10 cellular contexts compared by ENCODE assay signal in genomic region chr6:28269492-28269891, GRCh38. TPM values are rescaled to one million over a fixed set of nuclear protein-coding genes. Genes with fewer than 3 reads are reported as not detected.
DNase-seq lines count a peak whose midpoint lies in the region; ATAC-seq and TF ChIP-seq lines count a peak whose summit lies in the region.
"Had no signal": no experiment of that assay in that cellular context is flagged by ENCODE, and none has a peak within 500 bp of the region (broad histone marks: within the 10 kb centered on the region; RNA-seq: fewer than 3 reads in every experiment).

No MANE protein-coding gene starts in this region.

- H3K27ac ChIP-seq in HEK293 (ENCODE audit: extremely low read depth, low read depth, low read length): no peak overlapping the region

- no peaks in the 10 kb centered on the region for H3K27me3 Mint-ChIP-seq in activated T-helper 17 cell treated with anti-CD3 and anti-CD28 coated beads, Interleukin-2, amount 50 U/mL, for 72 hours

- intact Hi-C loops in posterior cingulate gyrus (cut with DNase I): loop anchor here (5.0 to 10.0 kb wide), 2 partner anchors 63 to 185 kb away; partner anchors contain the start of gene ZNF165

- peaks cover 17 to 31% of the 10 kb centered on the region in 2 experiments; a peak in 2 of 3 replicates for H3K36me3 ChIP-seq in HEK293 (ENCODE audit: control insufficient read depth in 2 of 2, insufficient read depth in 1 of 2, low read length in 2 of 2)

- ATAC-seq in activated T-helper 17 cell treated with anti-CD3 and anti-CD28 coated beads, Interleukin-2, amount 50 U/mL, for 72 hours (replicated peaks): peak; percentile 71
- no peak for ATAC-seq in HG02885 (IDR thresholded peaks at IDR 0.05; ENCODE audit: poor library complexity, unreplicated experiment)

- peak; percentile 74 for DNase-seq in AG09309 (ENCODE audit: low read depth)
- peak; percentile 65 for DNase-seq in hepatic stellate cell (ENCODE audit: low spot score)
- DNase-seq in NCI-H1930 (lab: John Stamatoyannopoulos, UW): no peak
- no peak for DNase-seq in posterior cingulate gyrus
- DNase-seq in GM10248 (ENCODE audit: extremely low spot score): no peak
- DNase-seq: activated CD8-positive, alpha-beta memory T cell treated with anti-CD3 and anti-CD28 coated beads for 24 hours; effector memory CD4-positive, alpha-beta T cell had no signal

- no peaks in the 10 kb centered on the region for H3K9me3 Mint-ChIP-seq in activated T-helper 17 cell treated with anti-CD3 and anti-CD28 coated beads, Interleukin-2, amount 50 U/mL, for 72 hours

- H3K9me3 ChIP-seq in HEK293 (ENCODE audit: control insufficient read depth, insufficient read depth, low read depth, low read length): no peaks in the 10 kb centered on the region

- H3K36me3 Mint-ChIP-seq in activated T-helper 17 cell treated with anti-CD3 and anti-CD28 coated beads, Interleukin-2, amount 50 U/mL, for 72 hours (ENCODE audit: low read depth): peaks cover 30% of the 10 kb centered on the region

- POLR2A ChIA-PET in HEK293 (lab: Yijun Ruan, JAX): interaction anchor here (1.2 to 2.2 kb wide), 3 partner anchors 12 to 86 kb away, joined by 3 to 6 read pairs (median 3); partner anchors contain the start of genes PGBD1 and ZKSCAN4
- POLR2A ChIA-PET in GM10248 (lab: Yijun Ruan, JAX): no interaction called here

- H3K4me1 ChIP-seq in HEK293 (ENCODE audit: control insufficient read depth, insufficient read depth, low read length): peaks cover 10% of the 10 kb centered on the region; the same call in 1 of the 2 replicates

- H3K4me3 Mint-ChIP-seq in activated T-helper 17 cell treated with anti-CD3 and anti-CD28 coated beads, Interleukin-2, amount 50 U/mL, for 72 hours: peak overlapping the region; percentile 39

- TF ChIP-seq CTCF in AG09309 (IDR thresholded peaks at IDR 0.05; ENCODE audit: control insufficient read depth, insufficient read depth, low read depth, low read length, missing control alignments): no peak
- TF ChIP-seq CTCF in HEK293 (tag by site-specific recombination; IDR thresholded peaks at IDR 0.05): no peak
- no peak for TF ChIP-seq CTCF in GM10248 (IDR thresholded peaks at IDR 0.05; ENCODE audit: control extremely low read depth, extremely low read depth, low read depth, missing control alignments)

- H3K27ac Mint-ChIP-seq in activated T-helper 17 cell treated with anti-CD3 and anti-CD28 coated beads, Interleukin-2, amount 50 U/mL, for 72 hours: peak overlapping the region; percentile 72

- H3K4me1 Mint-ChIP-seq in activated T-helper 17 cell treated with anti-CD3 and anti-CD28 coated beads, Interleukin-2, amount 50 U/mL, for 72 hours: peaks cover 7% of the 10 kb centered on the region

- H3K4me3 ChIP-seq in AG09309 (ENCODE audit: control insufficient read depth, low read depth, low read length) (no peak overlapping the region), HEK293 (ENCODE audit: low read depth, low read length) (no peak overlapping the region)

- CTCF ChIA-PET in HEK293 (lab: Yijun Ruan, JAX): interaction anchor here (0.6 kb wide), 1 partner anchor 13 kb away, joined by 3 read pairs; no protein-coding TSS in a partner anchor
- CTCF ChIA-PET in GM10248 (lab: Yijun Ruan, JAX): interaction anchor here (0.7 kb wide), 1 partner anchor 429 kb away, joined by 3 read pairs; no protein-coding TSS in a partner anchor

TF ChIP-seq in HEK293, 187 proteins besides CTCF, POLR2A, EP300 and RAD21 (continues in another document):
- no peak for TF ChIP-seq ZNF670 (tag by site-specific recombination; IDR thresholded peaks at IDR 0.05; ENCODE audit: low read depth)
- TF ChIP-seq KLF9 (tag by site-specific recombination; IDR thresholded peaks at IDR 0.05; ENCODE audit: low read depth): no peak
- no peak for TF ChIP-seq ZNF701 (tag by site-specific recombination; IDR thresholded peaks at IDR 0.05)
- TF ChIP-seq ZXDB (tag by site-specific recombination; IDR thresholded peaks at IDR 0.05): no peak
- TF ChIP-seq OVOL3 (tag by site-specific recombination; IDR thresholded peaks at IDR 0.05): no peak
- TF ChIP-seq ZNF677 (tag by site-specific recombination; IDR thresholded peaks at IDR 0.05): no peak
- TF ChIP-seq ZNF580 (tag by site-specific recombination; IDR thresholded peaks at IDR 0.05): no peak
- TF ChIP-seq SP7 (tag by site-specific recombination; IDR thresholded peaks at IDR 0.05): peak; percentile 65
- TF ChIP-seq, protein P1, sequence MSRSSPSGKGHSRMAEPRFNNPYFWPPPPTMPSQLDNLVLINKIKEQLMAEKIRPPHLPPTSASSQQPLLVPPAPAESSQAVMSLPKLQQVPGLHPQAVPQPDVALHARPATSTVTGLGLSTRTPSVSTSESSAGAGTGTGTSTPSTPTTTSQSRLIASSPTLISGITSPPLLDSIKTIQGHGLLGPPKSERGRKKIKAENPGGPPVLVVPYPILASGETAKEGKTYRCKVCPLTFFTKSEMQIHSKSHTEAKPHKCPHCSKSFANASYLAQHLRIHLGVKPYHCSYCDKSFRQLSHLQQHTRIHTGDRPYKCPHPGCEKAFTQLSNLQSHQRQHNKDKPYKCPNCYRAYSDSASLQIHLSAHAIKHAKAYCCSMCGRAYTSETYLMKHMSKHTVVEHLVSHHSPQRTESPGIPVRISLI (tag by site-specific recombination; IDR thresholded peaks at IDR 0.05): peak; percentile 70; the same call in 1 of the 2 replicates
- TF ChIP-seq ZNF660 (tag by site-specific recombination; IDR thresholded peaks at IDR 0.05): 0 out of 2 replicates have a peak, but pooled peaks have one; percentile 42
- TF ChIP-seq ZSCAN30 (tag by site-specific recombination; IDR thresholded peaks at IDR 0.05): no peak
- no peak for TF ChIP-seq ZNF623 (tag by site-specific recombination; IDR thresholded peaks at IDR 0.05)
- 0 out of 2 replicates have a peak, but pooled peaks have one; percentile 15 for TF ChIP-seq SP3 (tag by site-specific recombination; IDR thresholded peaks at IDR 0.05)
- TF ChIP-seq, protein P2, sequence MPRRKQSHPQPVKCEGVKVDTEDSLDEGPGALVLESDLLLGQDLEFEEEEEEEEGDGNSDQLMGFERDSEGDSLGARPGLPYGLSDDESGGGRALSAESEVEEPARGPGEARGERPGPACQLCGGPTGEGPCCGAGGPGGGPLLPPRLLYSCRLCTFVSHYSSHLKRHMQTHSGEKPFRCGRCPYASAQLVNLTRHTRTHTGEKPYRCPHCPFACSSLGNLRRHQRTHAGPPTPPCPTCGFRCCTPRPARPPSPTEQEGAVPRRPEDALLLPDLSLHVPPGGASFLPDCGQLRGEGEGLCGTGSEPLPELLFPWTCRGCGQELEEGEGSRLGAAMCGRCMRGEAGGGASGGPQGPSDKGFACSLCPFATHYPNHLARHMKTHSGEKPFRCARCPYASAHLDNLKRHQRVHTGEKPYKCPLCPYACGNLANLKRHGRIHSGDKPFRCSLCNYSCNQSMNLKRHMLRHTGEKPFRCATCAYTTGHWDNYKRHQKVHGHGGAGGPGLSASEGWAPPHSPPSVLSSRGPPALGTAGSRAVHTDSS (tag by site-specific recombination; IDR thresholded peaks at IDR 0.05): no peak
- peak; percentile 54; the same call in 1 of the 2 replicates for TF ChIP-seq ZNF184 (tag by site-specific recombination; IDR thresholded peaks at IDR 0.05)
- TF ChIP-seq ZNF654 (tag by site-specific recombination; IDR thresholded peaks at IDR 0.05; ENCODE audit: low read depth): no peak
- TF ChIP-seq BCL6B (tag by site-specific recombination; IDR thresholded peaks at IDR 0.05): no peak
- TF ChIP-seq ZNF549 (tag by site-specific recombination; IDR thresholded peaks at IDR 0.05): no peak
- TF ChIP-seq ZNF266 (tag by site-specific recombination; IDR thresholded peaks at IDR 0.05; ENCODE audit: low read depth): no peak

RNA-seq across cellular contexts. Expression of gene ZSCAN26, which starts 2.5 kb away (rescaled TPM):
- total RNA-seq in activated T-helper 17 cell treated with anti-CD3 and anti-CD28 coated beads, Interleukin-2, amount 50 U/mL, for 72 hours: 1 to 10 TPM; 3.3 to 4.3 TPM

RNA-seq across cellular contexts. Expression of gene NKAPL, which starts 10.4 kb away (rescaled TPM):
- total RNA-seq in activated T-helper 17 cell treated with anti-CD3 and anti-CD28 coated beads, Interleukin-2, amount 50 U/mL, for 72 hours: under 1 TPM in 1 of 2 donors, not detected in 1; 0.21 TPM

RNA-seq across cellular contexts. Expression of gene PGBD1, which starts 11.9 kb away (rescaled TPM):
- total RNA-seq in activated T-helper 17 cell treated with anti-CD3 and anti-CD28 coated beads, Interleukin-2, amount 50 U/mL, for 72 hours: under 1 TPM; 0.64 to 0.76 TPM

RNA-seq across cellular contexts. Expression of gene ZKSCAN4, which starts 17.4 kb away (rescaled TPM):
- 1 to 10 TPM; 1.6 to 1.7 TPM for total RNA-seq in activated T-helper 17 cell treated with anti-CD3 and anti-CD28 coated beads, Interleukin-2, amount 50 U/mL, for 72 hours

RNA-seq across cellular contexts. Expression of gene ZSCAN9, which starts 44.4 kb away (rescaled TPM):
- total RNA-seq in activated T-helper 17 cell treated with anti-CD3 and anti-CD28 coated beads, Interleukin-2, amount 50 U/mL, for 72 hours: 1 to 10 TPM; 1.0 to 1.8 TPM

Comparison
In these comparisons a context has a peak if more than half of its experiments do, and no peak if none do; other contexts are left out.
1. DNase-seq: peak in AG09309 (single experiment) and hepatic stellate cell (single experiment); none in NCI-H1930 (0 of 2), posterior cingulate gyrus (0 of 10) and GM10248 (single experiment).